ENCODE assay signal across 12 cellular contexts in the genomic region with DNA sequence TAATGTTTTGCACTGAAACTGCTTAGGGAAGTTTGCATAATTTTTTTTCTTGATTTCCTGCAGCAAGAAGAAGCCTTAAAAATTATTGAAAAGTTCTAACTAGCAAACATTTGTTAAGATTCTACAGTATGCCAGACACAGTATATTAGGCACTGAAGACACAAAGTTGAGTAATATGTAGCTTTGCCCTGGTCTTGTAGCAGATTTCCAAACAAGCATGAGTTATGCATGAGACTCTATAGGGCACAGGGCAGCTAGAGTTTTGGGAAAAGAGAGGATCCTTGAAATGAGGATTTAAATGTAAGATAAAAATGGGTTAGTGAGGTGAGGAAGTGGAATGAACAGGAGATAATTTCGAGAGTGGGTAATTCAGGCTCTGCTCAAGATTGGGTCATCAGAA. TPM values are rescaled to one million over a fixed set of nuclear protein-coding genes. Genes with fewer than 3 reads are reported as not detected.
DNase-seq lines count a peak whose midpoint lies in the region; ATAC-seq and TF ChIP-seq lines count a peak whose summit lies in the region.
"Had no signal": no experiment of that assay in that cellular context is flagged by ENCODE, and none has a peak within 500 bp of the region (broad histone marks: within the 10 kb centered on the region; RNA-seq: fewer than 3 reads in every experiment).

No MANE protein-coding gene starts in this region.

- peak overlapping the region; percentile 39 for H3K27ac ChIP-seq in upper lobe of right lung
- H3K27ac ChIP-seq in endodermal cell (ENCODE audit: low read depth, low read length), result no peak overlapping the region
- H3K27ac ChIP-seq: ascending aorta had no signal

- H3K9me3 ChIP-seq in T-helper 17 cell (ENCODE audit: control insufficient read depth, low read length, poor library complexity, severe bottlenecking), result no peaks in the 10 kb centered on the region
- H3K9me3 ChIP-seq in upper lobe of right lung, result no peaks in the 10 kb centered on the region
- H3K9me3 ChIP-seq in endodermal cell (ENCODE audit: control insufficient read depth, low read length), result no peaks in the 10 kb centered on the region
- H3K9me3 ChIP-seq: ascending aorta had no signal

- H3K4me3 ChIP-seq in upper lobe of right lung, result no peak overlapping the region
- no peak overlapping the region for H3K4me3 ChIP-seq in endodermal cell (ENCODE audit: low read length)
- H3K4me3 ChIP-seq: ascending aorta, lung had no signal

- H3K36me3 Mint-ChIP-seq in stimulated activated naive CD8-positive, alpha-beta T cell treated with anti-CD3 and anti-CD28 coated beads, Interleukin-15, Interleukin-2, amounts not matched to agents 100 ng/mL and 50 ng/mL, for 24 hours (ENCODE audit: low read depth), result no peaks in the 10 kb centered on the region
- H3K36me3 Mint-ChIP-seq in T-helper 17 cell (ENCODE audit: low read depth) (no peaks in the 10 kb centered on the region), endodermal cell (ENCODE audit: low read depth) (no peaks in the 10 kb centered on the region)
- no peaks in the 10 kb centered on the region for H3K36me3 Mint-ChIP-seq in effector memory CD8-positive, alpha-beta T cell (ENCODE audit: insufficient read depth)

- H3K4me3 Mint-ChIP-seq in stimulated activated naive CD8-positive, alpha-beta T cell treated with anti-CD3 and anti-CD28 coated beads, Interleukin-15, Interleukin-2, amounts not matched to agents 100 ng/mL and 50 ng/mL, for 24 hours, result no peak overlapping the region
- peak overlapping the region in 1 of 2 donors; percentile 65 for H3K4me3 Mint-ChIP-seq in stimulated activated naive CD8-positive, alpha-beta T cell treated with anti-CD3 and anti-CD28 coated beads, Interleukin-15, amount 100 ng/mL, for 72 hours
- H3K4me3 Mint-ChIP-seq in T-helper 17 cell (peak overlapping the region; percentile 69), endodermal cell (no peak overlapping the region)
- H3K4me3 Mint-ChIP-seq in effector memory CD8-positive, alpha-beta T cell, result peak overlapping the region in 1 of 2 donors; percentile 61
- H3K4me3 Mint-ChIP-seq: neural crest cell had no signal

- ATAC-seq in stimulated activated naive CD8-positive, alpha-beta T cell treated with anti-CD3 and anti-CD28 coated beads, Interleukin-15, amount 100 ng/mL, for 72 hours, result no peak
- ATAC-seq in T-helper 17 cell, result no peak
- ATAC-seq in effector memory CD8-positive, alpha-beta T cell (replicated peaks), result no peak
- peak; percentile 84 for ATAC-seq in upper lobe of right lung
- no peak for ATAC-seq in GM21737 (IDR thresholded peaks at IDR 0.05; ENCODE audit: unreplicated experiment)
- no peak for ATAC-seq in GM21367 (IDR thresholded peaks at IDR 0.05; ENCODE audit: unreplicated experiment)

- no peaks in the 10 kb centered on the region for H3K27me3 Mint-ChIP-seq in stimulated activated naive CD8-positive, alpha-beta T cell treated with anti-CD3 and anti-CD28 coated beads, Interleukin-15, Interleukin-2, amounts not matched to agents 100 ng/mL and 50 ng/mL, for 24 hours
- H3K27me3 Mint-ChIP-seq in stimulated activated naive CD8-positive, alpha-beta T cell treated with anti-CD3 and anti-CD28 coated beads, Interleukin-15, amount 100 ng/mL, for 72 hours, result no peaks in the 10 kb centered on the region
- no peaks in the 10 kb centered on the region for H3K27me3 Mint-ChIP-seq in T-helper 17 cell
- H3K27me3 Mint-ChIP-seq in effector memory CD8-positive, alpha-beta T cell, result no peaks in the 10 kb centered on the region
- no peaks in the 10 kb centered on the region for H3K27me3 Mint-ChIP-seq in endodermal cell (ENCODE audit: insufficient read depth)

- peaks cover 5% of the 10 kb centered on the region for H3K9me3 Mint-ChIP-seq in stimulated activated naive CD8-positive, alpha-beta T cell treated with anti-CD3 and anti-CD28 coated beads, Interleukin-15, Interleukin-2, amounts not matched to agents 100 ng/mL and 50 ng/mL, for 24 hours
- no peaks in the 10 kb centered on the region for H3K9me3 Mint-ChIP-seq in stimulated activated naive CD8-positive, alpha-beta T cell treated with anti-CD3 and anti-CD28 coated beads, Interleukin-15, amount 100 ng/mL, for 72 hours
- H3K9me3 Mint-ChIP-seq in effector memory CD8-positive, alpha-beta T cell, result no peaks in the 10 kb centered on the region
- no peaks in the 10 kb centered on the region for H3K9me3 Mint-ChIP-seq in endodermal cell
- H3K9me3 Mint-ChIP-seq: neural crest cell had no signal

- 82% methylated on average over 1 of the region's 1 CpG; no CpG with 5 or more reads in 1 of the 2 experiments for WGBS in endodermal cell (ENCODE audit: insufficient coverage in 1 of 2, insufficient read length in 1 of 2), 2 experiments

- intact Hi-C loops in upper lobe of right lung (cut with DNase I), result no loop called here

- peaks cover 40% of the 10 kb centered on the region for H3K4me1 Mint-ChIP-seq in stimulated activated naive CD8-positive, alpha-beta T cell treated with anti-CD3 and anti-CD28 coated beads, Interleukin-15, Interleukin-2, amounts not matched to agents 100 ng/mL and 50 ng/mL, for 24 hours (ENCODE audit: low read depth)
- H3K4me1 Mint-ChIP-seq in stimulated activated naive CD8-positive, alpha-beta T cell treated with anti-CD3 and anti-CD28 coated beads, Interleukin-15, amount 100 ng/mL, for 72 hours, result peaks cover 39% of the 10 kb centered on the region
- H3K4me1 Mint-ChIP-seq in T-helper 17 cell (peaks cover 37% of the 10 kb centered on the region), endodermal cell (no peaks in the 10 kb centered on the region)
- peaks cover 24 to 29% of the 10 kb centered on the region in 2 donors for H3K4me1 Mint-ChIP-seq in effector memory CD8-positive, alpha-beta T cell (ENCODE audit: low read depth in 2 of 2)

- TF ChIP-seq CTCF in upper lobe of right lung (IDR thresholded peaks at IDR 0.05) (no peak), endodermal cell (conservative IDR thresholded peaks at IDR 0.05) (no peak)

- H3K4me1 ChIP-seq in upper lobe of right lung (peaks cover 14% of the 10 kb centered on the region), endodermal cell (ENCODE audit: control insufficient read depth, insufficient read depth, low read length) (no peaks in the 10 kb centered on the region)
- H3K4me1 ChIP-seq: ascending aorta had no signal

- H3K9ac ChIP-seq in endodermal cell (ENCODE audit: extremely low read depth, low read length, poor library complexity, severe bottlenecking), result no peak overlapping the region

- DNase-seq in stimulated activated naive CD8-positive, alpha-beta T cell treated with anti-CD3 and anti-CD28 coated beads, Interleukin-15, amount 100 ng/mL, for 72 hours, result no peak
- no peak for DNase-seq in T-helper 17 cell
- DNase-seq in effector memory CD8-positive, alpha-beta T cell, result no peak
- DNase-seq in upper lobe of right lung, result no peak
- DNase-seq in endodermal cell, result no peak

- no peaks in the 10 kb centered on the region for H3K27me3 ChIP-seq in upper lobe of right lung
- H3K27me3 ChIP-seq in endodermal cell (ENCODE audit: control insufficient read depth, insufficient read depth, low read length, poor library complexity, severe bottlenecking), result no peaks in the 10 kb centered on the region
- H3K27me3 ChIP-seq: ascending aorta had no signal

- H3K27ac Mint-ChIP-seq in stimulated activated naive CD8-positive, alpha-beta T cell treated with anti-CD3 and anti-CD28 coated beads, Interleukin-15, Interleukin-2, amounts not matched to agents 100 ng/mL and 50 ng/mL, for 24 hours, result peak overlapping the region; percentile 64
- peak overlapping the region in 1 of 2 donors; percentile 96 for H3K27ac Mint-ChIP-seq in stimulated activated naive CD8-positive, alpha-beta T cell treated with anti-CD3 and anti-CD28 coated beads, Interleukin-15, amount 100 ng/mL, for 72 hours
- peak overlapping the region; percentile 98 for H3K27ac Mint-ChIP-seq in T-helper 17 cell
- peak overlapping the region; percentile 94 to 96 for H3K27ac Mint-ChIP-seq in effector memory CD8-positive, alpha-beta T cell
- no peak overlapping the region for H3K27ac Mint-ChIP-seq in endodermal cell

- H3K36me3 ChIP-seq in upper lobe of right lung (no peaks in the 10 kb centered on the region), endodermal cell (ENCODE audit: control insufficient read depth, insufficient read depth, low read length) (no peaks in the 10 kb centered on the region)
- H3K36me3 ChIP-seq: ascending aorta had no signal

RNA-seq across cellular contexts. Expression of gene GPRIN3, which starts 8.6 kb away (rescaled TPM):
- total RNA-seq in T-helper 17 cell (10 to 100 TPM; 88.5 to 89.7 TPM), upper lobe of right lung (25.2 TPM), endodermal cell (1 to 10 TPM; 2.1 to 2.3 TPM)
- polyA plus RNA-seq in endodermal cell (2013, experiment 1 of 2), result 1.5 TPM
- 1.4 TPM for polyA plus RNA-seq in endodermal cell (2013, experiment 2 of 2)
- polyA plus RNA-seq: IMR-90 had no signal
